In genomic region chr13:34942732-34943674, GRCh38 we compare ENCODE assay signal across 8 cellular contexts. TPM values are rescaled to one million over a fixed set of nuclear protein-coding genes. Genes with fewer than 3 reads are reported as not detected.
A peak's percentile ranks its signal among the peaks of the same experiment; 100 is the strongest.
DNase-seq lines count a peak whose midpoint lies in the region; ATAC-seq, FAIRE-seq and TF ChIP-seq lines count a peak whose summit lies in the region.

No MANE protein-coding gene starts in this region.

- H2BK15ac ChIP-seq in H1 (ENCODE audit: low read length) = no peak overlapping the region

- CTCF ChIA-PET in SK-N-SH (lab: Yijun Ruan, JAX) = interaction anchor here (0.6 to 2.1 kb wide), 3 partner anchors 47 to 712 kb away, joined by 3 to 4 read pairs (median 3); no protein-coding TSS in a partner anchor
- CTCF ChIA-PET in H1 (lab: Charles Lee; ENCODE audit: partially characterized antibody) = no interaction called here

- peak overlapping the region; percentile 40 for H4K5ac ChIP-seq in H1 (ENCODE audit: insufficient read length, low read depth, low read length)

- H3K79me2 ChIP-seq in SK-N-SH (ENCODE audit: insufficient read depth) (peaks cover 27% of the 10 kb centered on the region), H1 (ENCODE audit: control insufficient read depth in 1 of 2, insufficient read depth in 2 of 2, low read length in 2 of 2) (peaks cover 1 to 52% of the 10 kb centered on the region in 2 experiments; a peak in 3 of 4 replicates)

- H3K79me1 ChIP-seq in H1 (ENCODE audit: low read depth, low read length) = no peaks in the 10 kb centered on the region; the same call in 1 of the 2 replicates

- FAIRE-seq in GM18507 (lab: Jason Lieb, UNC) (peak; percentile 46), H1 (lab: Jason Lieb, UNC) (no peak)

- H3K14ac ChIP-seq in H1 (ENCODE audit: insufficient read length) = no peak overlapping the region

- H3K36me3 ChIP-seq in SK-N-SH (replicated peaks in 1 of 2; ENCODE audit: control insufficient read depth in 1 of 2, insufficient read depth in 2 of 2, low read length in 1 of 2) (no peaks in the 10 kb centered on the region), H1 (ENCODE audit: control insufficient read depth in 2 of 4, insufficient read depth in 4 of 4, low read length in 3 of 4) (no peaks in the 10 kb centered on the region), upper lobe of right lung (no peaks in the 10 kb centered on the region)

- H3K56ac ChIP-seq in H1 (replicated peaks; ENCODE audit: insufficient read length, low read depth, low read length) = no peak overlapping the region

- H2BK120ac ChIP-seq in H1 (replicated peaks; ENCODE audit: low read depth, low read length) = no peak overlapping the region

- DNase-seq in AG09309 (ENCODE audit: low read depth) (no peak), GM18507 (ENCODE audit: extremely low spot score, insufficient read length, low read depth) (no peak), SK-N-SH (peak; percentile 69), H1 (ENCODE audit: low read depth in 1 of 2, low spot score in 2 of 2) (peak in 1 of 2 experiments; percentile 63), midbrain (lab: John Stamatoyannopoulos, UW) (peak; percentile 16), upper lobe of right lung (peak; percentile 64), mesenteric fat pad (ENCODE audit: low spot score) (no peak)

- no peak overlapping the region; the same call in 1 of the 2 replicates for H4K8ac ChIP-seq in H1 (ENCODE audit: extremely low read depth, insufficient read depth, low read length)

- H2BK5ac ChIP-seq in H1 (ENCODE audit: low read depth, low read length) = 0 out of 2 replicates have a peak overlapping the region, but pooled peaks have one; percentile 15

- H3K9me3 ChIP-seq in SK-N-SH = no peaks in the 10 kb centered on the region
- no peaks in the 10 kb centered on the region for H3K9me3 ChIP-seq in H1 (ENCODE audit: insufficient read depth in 2 of 2, low read depth in 1 of 2, low read length in 1 of 2)
- no peaks in the 10 kb centered on the region for H3K9me3 ChIP-seq in upper lobe of right lung

- H3K27ac ChIP-seq in SK-N-SH (ENCODE audit: low read depth in 2 of 2, low read length in 1 of 2) (peak overlapping the region; percentile 40 to 88; a peak in 1 of 4 replicates), H1 (ENCODE audit: low read depth, low read length) (no peak overlapping the region), upper lobe of right lung (no peak overlapping the region)

- no peak overlapping the region for H2AK5ac ChIP-seq in H1 (ENCODE audit: low read depth, low read length)

- H3K9me2 ChIP-seq in SK-N-SH = no peaks in the 10 kb centered on the region

- ATAC-seq in HG03432 (IDR thresholded peaks at IDR 0.05; ENCODE audit: unreplicated experiment) (peak; percentile 27), upper lobe of right lung (peak; percentile 64)

- POLR2A ChIA-PET in SK-N-SH (lab: Yijun Ruan, JAX) (no interaction called here), H1 (lab: Charles Lee; ENCODE audit: partially characterized antibody) (no interaction called here)

- peak overlapping the region; percentile 2; the same call in 1 of the 2 replicates for H3K18ac ChIP-seq in H1 (ENCODE audit: extremely low read depth, low read length)

- H3K27me3 ChIP-seq in SK-N-SH (ENCODE audit: insufficient read depth) (no peaks in the 10 kb centered on the region), H1 (replicated peaks in 1 of 4; ENCODE audit: control insufficient read depth in 3 of 4, extremely low read depth in 1 of 4, insufficient read depth in 3 of 4, low read length in 3 of 4) (no peaks in the 10 kb centered on the region), upper lobe of right lung (peaks cover 14% of the 10 kb centered on the region)

- H2BK12ac ChIP-seq in H1 (ENCODE audit: low read depth, low read length) = no peak overlapping the region

- peak overlapping the region; percentile 64; the same call in 1 of the 2 replicates for H3K9ac ChIP-seq in SK-N-SH
- peak overlapping the region; percentile 24 to 84 (median 40); a peak in 6 of 7 replicates for H3K9ac ChIP-seq in H1 (replicated peaks in 1 of 4; ENCODE audit: extremely low read depth in 1 of 4, low read depth in 3 of 4, low read length in 3 of 4)

- peaks cover 6% of the 10 kb centered on the region for H3F3A ChIP-seq in SK-N-SH (replicated peaks; ENCODE audit: insufficient read depth)

- H3K4me3 ChIP-seq in AG09309 (ENCODE audit: control insufficient read depth, low read depth, low read length) (peak overlapping the region; percentile 63), SK-N-SH (ENCODE audit: low read depth in 2 of 2, low read length in 1 of 2) (peak overlapping the region; percentile 71 to 95), H1 (ENCODE audit: extremely low read depth in 1 of 4, insufficient read depth in 2 of 4, low read depth in 3 of 4, low read length in 4 of 4) (peak overlapping the region; percentile 75 to 94 (median 87)), upper lobe of right lung (peak overlapping the region; percentile 79)

- no peak overlapping the region for H2BK20ac ChIP-seq in H1 (ENCODE audit: low read length)

- H3K4me2 ChIP-seq in SK-N-SH = peak overlapping the region; percentile 96
- peak overlapping the region; percentile 90 for H3K4me2 ChIP-seq in H1 (ENCODE audit: insufficient read depth in 1 of 2, low read depth in 2 of 2, low read length in 2 of 2)

- TF ChIP-seq RAD21 in SK-N-SH (IDR thresholded peaks at IDR 0.05; ENCODE audit: low read length) (peak; percentile 24; the same call in 1 of the 2 replicates), H1 (IDR thresholded peaks at IDR 0.05 in 1 of 2, conservative IDR thresholded peaks at IDR 0.05 in 1 of 2; ENCODE audit: low read depth in 2 of 2, low read length in 2 of 2) (peak; percentile 30 to 44; a peak in 3 of 4 replicates)

- H4K91ac ChIP-seq in H1 (replicated peaks; ENCODE audit: insufficient read length, low read length) = no peak overlapping the region

- TF ChIP-seq CTCF in AG09309 (IDR thresholded peaks at IDR 0.05; ENCODE audit: control insufficient read depth, insufficient read depth, low read depth, low read length, missing control alignments) (no peak), SK-N-SH (IDR thresholded peaks at IDR 0.05) (no peak), H1 (IDR thresholded peaks at IDR 0.05; ENCODE audit: control extremely low read depth in 1 of 3, insufficient read depth in 1 of 3, low read depth in 1 of 3, low read length in 3 of 3) (peak in 1 of 3 experiments; percentile 18; a peak in 1 of 4 replicates), upper lobe of right lung (IDR thresholded peaks at IDR 0.05) (no peak)

- TF ChIP-seq EP300 in SK-N-SH (IDR thresholded peaks at IDR 0.05; ENCODE audit: borderline replicate concordance in 1 of 2, low read depth in 1 of 2, low read length in 1 of 2) (no peak), H1 (IDR thresholded peaks at IDR 0.05; ENCODE audit: borderline replicate concordance in 1 of 2, low read depth in 2 of 2, low read length in 2 of 2) (peak in 1 of 2 experiments; percentile 20; a peak in 1 of 3 replicates)

- peaks cover 4% of the 10 kb centered on the region; the same call in 1 of the 2 replicates for H4K20me1 ChIP-seq in SK-N-SH (ENCODE audit: insufficient read depth)
- H4K20me1 ChIP-seq in H1 (replicated peaks in 1 of 2; ENCODE audit: control insufficient read depth in 1 of 2, insufficient read depth in 2 of 2, low read length in 2 of 2) = peaks cover 7 to 12% of the 10 kb centered on the region in 2 experiments

- peaks cover 13% of the 10 kb centered on the region for H3K23me2 ChIP-seq in H1 (ENCODE audit: low read depth, low read length)

- H3K4ac ChIP-seq in H1 (replicated peaks; ENCODE audit: insufficient read length, low read depth, low read length) = no peak overlapping the region

- H2AFZ ChIP-seq in SK-N-SH (ENCODE audit: low read depth) (peak overlapping the region; percentile 89), H1 (ENCODE audit: low read length) (peak overlapping the region; percentile 45; the same call in 1 of the 2 replicates)

- intact Hi-C loops in upper lobe of right lung (cut with DNase I) = no loop called here

- peaks cover 9 to 13% of the 10 kb centered on the region in 2 experiments for H3K4me1 ChIP-seq in SK-N-SH (ENCODE audit: control insufficient read depth in 1 of 2, insufficient read depth in 2 of 2, low read depth in 1 of 2, low read length in 1 of 2)
- H3K4me1 ChIP-seq in H1 (replicated peaks in 1 of 4; ENCODE audit: control insufficient read depth in 3 of 4, insufficient read depth in 4 of 4, low read length in 3 of 4) = peaks cover under 1 to 9% (median 3%) of the 10 kb centered on the region in 4 experiments; a peak in 6 of 7 replicates
- H3K4me1 ChIP-seq in upper lobe of right lung = peaks cover 7% of the 10 kb centered on the region

- 7% methylated on average over 31 of the region's 67 CpGs for WGBS in SK-N-SH (ENCODE audit: low lambda C conversion rate)
- 2% methylated on average over 36 of the region's 67 CpGs; no CpG with 5 or more reads in 1 of the 2 experiments for WGBS in H1 (ENCODE audit: extremely low coverage in 1 of 2, insufficient coverage in 1 of 2, insufficient read length in 1 of 2, insufficient replicate concordance in 2 of 2, low coverage in 1 of 2, low lambda C conversion rate in 2 of 2, missing lambda C conversion rate in 1 of 2), 2 experiments

- H3K23ac ChIP-seq in H1 (ENCODE audit: insufficient read length) = no peak overlapping the region

- TF ChIP-seq POLR2A in H1 (IDR thresholded peaks at IDR 0.05; ENCODE audit: control extremely low read depth in 1 of 2, low read depth in 2 of 2, low read length in 2 of 2) = no peak

TF ChIP-seq in SK-N-SH, 30 proteins besides CTCF, POLR2A, EP300 and RAD21 (continues in another document):
- TF ChIP-seq GATA2 (CRISPR knock-in tag; IDR thresholded peaks at IDR 0.05) (no peak), MXI1 (IDR thresholded peaks at IDR 0.05; ENCODE audit: low read depth, low read length) (peak; percentile 88), POLR2AphosphoS5 (IDR thresholded peaks at IDR 0.05; ENCODE audit: low read depth, low read length) (no peak), GABPA (IDR thresholded peaks at IDR 0.05; ENCODE audit: low read depth) (no peak)

TF ChIP-seq in H1, 55 proteins besides CTCF, POLR2A, EP300 and RAD21 (continues in another document):
- no peak for TF ChIP-seq CREB1 (IDR thresholded peaks at IDR 0.05)
- TF ChIP-seq SIN3A (conservative IDR thresholded peaks at IDR 0.05 in 1 of 2, IDR thresholded peaks at IDR 0.05 in 1 of 2; ENCODE audit: low read depth in 1 of 2, low read length in 2 of 2) = 0 out of 4 replicates have a peak, but pooled peaks of 1 of the 2 experiments have one; percentile 18

RNA-seq across cellular contexts. Expression of gene NBEA, which starts 0.9 kb away (rescaled TPM):
- polyA plus RNA-seq in SK-N-SH (2012; rRNA removed) = 12.3 and 17.1 TPM in 2 replicates
- 16.7 and 18.2 TPM in 2 replicates for polyA plus RNA-seq in SK-N-SH (2012; cell fraction: cytosol; rRNA removed)
- polyA plus RNA-seq in SK-N-SH (2012; cell fraction: nucleus; rRNA removed) = 8.7 and 17.7 TPM in 2 replicates
- 19.8 and 21.5 TPM in 2 replicates for total RNA-seq in H1 (2021; fragmentation: NEBNext Ultra II Directional; extraction: Animal tissue kit (Norgen Biotek cat#: 25700))
- polyA plus RNA-seq in H1 (2011; rRNA removed) = 9.0 and 14.2 TPM in 2 replicates
- polyA plus RNA-seq in H1 (2011; cell fraction: cytosol; rRNA removed) = 13.8 TPM
- polyA plus RNA-seq in H1 (2011; cell fraction: nucleus; rRNA removed) = 12.0 TPM
- polyA plus RNA-seq in H1 (2012, experiment 1 of 2) = 9.8 to 23.6 TPM (median 15.0 TPM) in 4 replicates
- polyA plus RNA-seq in H1 (2012, experiment 2 of 2) = 0.80 TPM
- 6.3 TPM for polyA plus RNA-seq in H1 (2013, experiment 1 of 2)
- 5.7 TPM for polyA plus RNA-seq in H1 (2013, experiment 2 of 2)
- 59.4 and 83.0 TPM in 2 replicates for polyA minus RNA-seq in H1 (2011; rRNA and poly(A)+ RNA removed)
- 23.0 TPM for polyA minus RNA-seq in H1 (2011; cell fraction: cytosol; rRNA and poly(A)+ RNA removed)
- polyA minus RNA-seq in H1 (2011; cell fraction: nucleus; rRNA and poly(A)+ RNA removed) = 171 TPM
- total RNA-seq in upper lobe of right lung = 5.6 TPM
- total RNA-seq in mesenteric fat pad = 3.7 TPM

Comparison
In these comparisons a context has a peak if more than half of its experiments do, and no peak if none do; other contexts are left out.
1. DNase-seq: peak in SK-N-SH (single experiment), midbrain (single experiment) and upper lobe of right lung (single experiment); none in AG09309 (single experiment), GM18507 (single experiment) and mesenteric fat pad (single experiment).
2. H3K27ac ChIP-seq: peak in SK-N-SH (2 of 2); none in H1 (single experiment) and upper lobe of right lung (single experiment).
3. Peak in every context shown above with its lines, with median percentiles within 50 percentile points of each other: H3K4me3 ChIP-seq.